Comparison of ENCODE assay signal across 15 cellular contexts in genomic region chr17:44932526-44933097, GRCh38. TPM values are rescaled to one million over a fixed set of nuclear protein-coding genes. Genes with fewer than 3 reads are reported as not detected.
"Had no signal": no experiment of that assay in that cellular context is flagged by ENCODE, and none has a peak within 500 bp of the region (broad histone marks: within the 10 kb centered on the region; RNA-seq: fewer than 3 reads in every experiment).

No MANE protein-coding gene starts in this region.

- H3K4me1 Mint-ChIP-seq: activated T-helper 17 cell treated with anti-CD3 and anti-CD28 coated beads, Interleukin-2, amount 50 U/mL, for 72 hours; neural crest cell had no signal

- H3K27me3 Mint-ChIP-seq: activated T-helper 17 cell treated with anti-CD3 and anti-CD28 coated beads, Interleukin-2, amount 50 U/mL, for 72 hours; stimulated activated naive CD8-positive, alpha-beta T cell treated with anti-CD3 and anti-CD28 coated beads, Interleukin-15, Interleukin-2, amounts not matched to agents 100 ng/mL and 50 ng/mL, for 24 hours had no signal

- H3K4me3 Mint-ChIP-seq: activated T-helper 17 cell treated with anti-CD3 and anti-CD28 coated beads, Interleukin-2, amount 50 U/mL, for 72 hours; neural crest cell; stimulated activated naive CD8-positive, alpha-beta T cell treated with anti-CD3 and anti-CD28 coated beads, Interleukin-15, Interleukin-2, amounts not matched to agents 100 ng/mL and 50 ng/mL, for 24 hours had no signal

- H3K4me1 ChIP-seq: adrenal gland, colonic mucosa, esophagus muscularis mucosa, pancreas, SJSA1, testis had no signal

- H3K9me3 ChIP-seq: adrenal gland, colonic mucosa, esophagus muscularis mucosa, pancreas, SJSA1, testis had no signal

- H3K27ac Mint-ChIP-seq: activated T-helper 17 cell treated with anti-CD3 and anti-CD28 coated beads, Interleukin-2, amount 50 U/mL, for 72 hours; stimulated activated naive CD8-positive, alpha-beta T cell treated with anti-CD3 and anti-CD28 coated beads, Interleukin-15, Interleukin-2, amounts not matched to agents 100 ng/mL and 50 ng/mL, for 24 hours had no signal

- DNase-seq: activated CD4-positive, alpha-beta T cell treated with anti-CD3 and anti-CD28 coated beads, Interleukin-2, amount 50 U/mL, for 4 hours; activated naive CD4-positive, alpha-beta T cell treated with anti-CD3 and anti-CD28 coated beads, Interleukin-2, amount 50 U/mL, for 16 hours; activated T-cell treated with anti-CD3 and anti-CD28 coated beads for 4 hours; adrenal gland; caudate nucleus; colonic mucosa; testis had no signal

- ATAC-seq: activated CD4-positive, CD25-positive, alpha-beta regulatory T cell treated with anti-CD3 and anti-CD28 coated beads, Interleukin-2, amount 50 U/mL, for 24 hours; activated T-helper 17 cell treated with anti-CD3 and anti-CD28 coated beads, Interleukin-2, amount 50 U/mL, for 72 hours; pancreas had no signal

- H3K9me3 Mint-ChIP-seq: activated T-helper 17 cell treated with anti-CD3 and anti-CD28 coated beads, Interleukin-2, amount 50 U/mL, for 72 hours; neural crest cell; stimulated activated naive CD8-positive, alpha-beta T cell treated with anti-CD3 and anti-CD28 coated beads, Interleukin-15, Interleukin-2, amounts not matched to agents 100 ng/mL and 50 ng/mL, for 24 hours had no signal

- H3K36me3 ChIP-seq: adrenal gland, colonic mucosa, esophagus muscularis mucosa, pancreas had no signal

- H3K27me3 ChIP-seq: adrenal gland, colonic mucosa, esophagus muscularis mucosa, pancreas, SJSA1, testis had no signal

- H3K4me3 ChIP-seq: adrenal gland, colonic mucosa, esophagus muscularis mucosa, pancreas, SJSA1, testis had no signal

- H3K27ac ChIP-seq: adrenal gland, colonic mucosa, esophagus muscularis mucosa, pancreas, SJSA1, testis had no signal

RNA-seq across cellular contexts. Expression of gene GFAP, which starts 17.3 kb away (rescaled TPM):
- total RNA-seq: activated T-helper 17 cell treated with anti-CD3 and anti-CD28 coated beads, Interleukin-2, amount 50 U/mL, for 72 hours; kidney epithelial cell; neural crest cell; SJSA1 had no signal
